In the genomic region with DNA sequence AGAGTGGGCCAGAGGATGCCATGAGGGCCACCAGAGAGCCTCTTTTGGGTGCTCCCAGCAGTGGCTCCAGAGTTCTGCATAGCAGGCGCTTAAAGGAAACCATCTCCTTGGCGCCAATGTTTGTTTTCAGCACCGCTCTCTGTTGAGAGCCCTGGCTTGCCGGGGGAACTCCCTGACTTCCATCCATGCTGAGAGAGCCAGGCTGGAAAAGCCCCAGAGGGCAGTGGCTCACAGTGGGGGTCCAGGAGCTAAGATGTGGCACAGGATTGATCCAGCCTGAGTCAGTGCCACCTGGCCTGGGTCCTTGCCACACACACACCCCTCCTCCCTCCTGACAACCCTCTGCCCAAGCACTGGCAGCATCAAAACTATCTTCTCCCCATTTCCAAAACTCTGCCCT, we compare ENCODE assay signal across 11 cellular contexts. TPM values are rescaled to one million over a fixed set of nuclear protein-coding genes. Genes with fewer than 3 reads are reported as not detected.
DNase-seq lines count a peak whose midpoint lies in the region; ATAC-seq and TF ChIP-seq lines count a peak whose summit lies in the region.
"Had no signal": no experiment of that assay in that cellular context is flagged by ENCODE, and none has a peak within 500 bp of the region (broad histone marks: within the 10 kb centered on the region; RNA-seq: fewer than 3 reads in every experiment).

No MANE protein-coding gene starts in this region.

- TF ChIP-seq POLR2A in esophagus muscularis mucosa (IDR thresholded peaks at IDR 0.05; ENCODE audit: low read depth) = no peak

- H3K36me3 ChIP-seq in GM23338 (ENCODE audit: insufficient read depth) (no peaks in the 10 kb centered on the region), esophagus muscularis mucosa (peaks cover 12 to 75% (median 46%) of the 10 kb centered on the region in 4 donors), mucosa of descending colon (ENCODE audit: low read depth) (no peaks in the 10 kb centered on the region)

- H3K27me3 ChIP-seq in GM23338 (ENCODE audit: insufficient read depth) (no peaks in the 10 kb centered on the region), esophagus muscularis mucosa (no peaks in the 10 kb centered on the region)

- H4K20me1 ChIP-seq in GM23338 (replicated peaks; ENCODE audit: insufficient read depth) = no peaks in the 10 kb centered on the region

- no peaks in the 10 kb centered on the region for H3K79me2 ChIP-seq in GM23338 (replicated peaks; ENCODE audit: insufficient read depth)

- ATAC-seq in GM23338 (peak; percentile 5), GM18519 (IDR thresholded peaks at IDR 0.05; ENCODE audit: low FRiP score, unreplicated experiment) (no peak), mucosa of descending colon (no peak), HG03139 (IDR thresholded peaks at IDR 0.05; ENCODE audit: unreplicated experiment) (no peak), GM18907 (IDR thresholded peaks at IDR 0.05; ENCODE audit: unreplicated experiment) (no peak)
- ATAC-seq: activated T-helper 17 cell treated with anti-CD3 and anti-CD28 coated beads, Interleukin-2, amount 50 U/mL, for 72 hours had no signal

- H3K4me3 ChIP-seq in GM23338 = no peak overlapping the region
- peak overlapping the region in 2 of 4 donors; percentile 4 to 7 for H3K4me3 ChIP-seq in esophagus muscularis mucosa
- H3K4me3 ChIP-seq in mucosa of descending colon = no peak overlapping the region

- no peak overlapping the region; the same call in 2 of the 3 replicates for H3K4me3 Mint-ChIP-seq in GM23338
- H3K4me3 Mint-ChIP-seq: activated T-helper 17 cell treated with anti-CD3 and anti-CD28 coated beads, Interleukin-2, amount 50 U/mL, for 72 hours; T-helper 1 cell treated with Interleukin-12 subunit alpha and Interleukin-12 subunit beta and Interleukin-4 antibody, amounts not matched to agents 30 μg/mL and 1 μg/mL, for 36 hours had no signal

- no peak overlapping the region for H3K27ac Mint-ChIP-seq in GM23338
- H3K27ac Mint-ChIP-seq: activated T-helper 17 cell treated with anti-CD3 and anti-CD28 coated beads, Interleukin-2, amount 50 U/mL, for 72 hours; T-helper 1 cell treated with Interleukin-12 subunit alpha and Interleukin-12 subunit beta and Interleukin-4 antibody, amounts not matched to agents 30 μg/mL and 1 μg/mL, for 36 hours had no signal

- no peaks in the 10 kb centered on the region for H3K9me3 Mint-ChIP-seq in GM23338
- H3K9me3 Mint-ChIP-seq: activated T-helper 17 cell treated with anti-CD3 and anti-CD28 coated beads, Interleukin-2, amount 50 U/mL, for 72 hours; T-helper 1 cell treated with Interleukin-12 subunit alpha and Interleukin-12 subunit beta and Interleukin-4 antibody, amounts not matched to agents 30 μg/mL and 1 μg/mL, for 36 hours had no signal

- no peak overlapping the region for H2AFZ ChIP-seq in GM23338

- H3K4me1 ChIP-seq in GM23338 (ENCODE audit: insufficient read depth) = peaks cover 37% of the 10 kb centered on the region
- peaks cover 22 to 100% (median 100%) of the 10 kb centered on the region in 4 donors for H3K4me1 ChIP-seq in esophagus muscularis mucosa
- no peaks in the 10 kb centered on the region for H3K4me1 ChIP-seq in mucosa of descending colon (ENCODE audit: low read depth)

- DNase-seq in GM23338 (ENCODE audit: low spot score) (peak; percentile 21), NCI-H2107 treated with DMSO at 0.1 percent for 48 hours (lab: John Stamatoyannopoulos, UW; ENCODE audit: unreplicated experiment) (peak; percentile 73), esophagus muscularis mucosa (ENCODE audit: extremely low spot score) (no peak), renal cortical epithelial cell (ENCODE audit: low read depth) (peak; percentile 45), mucosa of descending colon (no peak)
- DNase-seq: NCI-H1436 treated with DMSO at 0.1 percent for 48 hours had no signal

- no peak overlapping the region for H3K27ac ChIP-seq in GM23338 (ENCODE audit: low read depth)
- peak overlapping the region; percentile 80 to 97 (median 94) for H3K27ac ChIP-seq in esophagus muscularis mucosa (replicated peaks in 1 of 4)

- no peaks in the 10 kb centered on the region; the same call in 1 of the 2 replicates for H3F3A ChIP-seq in GM23338 (replicated peaks; ENCODE audit: low read depth)

- WGBS in esophagus muscularis mucosa = 17% methylated on average over 1 of the region's 4 CpGs

- H3K4me2 ChIP-seq in GM23338 = no peak overlapping the region

- TF ChIP-seq CTCF in GM23338 (conservative IDR thresholded peaks at IDR 0.05; ENCODE audit: low read depth in 2 of 2) (no peak), esophagus muscularis mucosa (IDR thresholded peaks at IDR 0.05) (no peak), mucosa of descending colon (IDR thresholded peaks at IDR 0.05) (no peak)

- H3K9me2 ChIP-seq in GM23338 (ENCODE audit: insufficient read depth) = no peaks in the 10 kb centered on the region

- H3K4me1 Mint-ChIP-seq in GM23338 = peaks cover 52% of the 10 kb centered on the region
- H3K4me1 Mint-ChIP-seq: activated T-helper 17 cell treated with anti-CD3 and anti-CD28 coated beads, Interleukin-2, amount 50 U/mL, for 72 hours had no signal

- no peak for TF ChIP-seq EP300 in esophagus muscularis mucosa (IDR thresholded peaks at IDR 0.05)

- intact Hi-C loops in esophagus muscularis mucosa (cut with DNase I) (no loop called here), mucosa of descending colon (cut with DNase I, micrococcal nuclease) (no loop called here)

- H3K27me3 Mint-ChIP-seq in GM23338 (ENCODE audit: insufficient read depth, low read depth, poor library complexity) = peaks cover 11% of the 10 kb centered on the region
- H3K27me3 Mint-ChIP-seq: activated T-helper 17 cell treated with anti-CD3 and anti-CD28 coated beads, Interleukin-2, amount 50 U/mL, for 72 hours had no signal

- H3K9me3 ChIP-seq in esophagus muscularis mucosa (no peaks in the 10 kb centered on the region), mucosa of descending colon (no peaks in the 10 kb centered on the region)

- H3K36me3 Mint-ChIP-seq in GM23338 (ENCODE audit: low read depth) = no peaks in the 10 kb centered on the region

TF ChIP-seq in GM23338, 12 proteins besides CTCF, POLR2A, EP300 and RAD21 (continues in another document):
- TF ChIP-seq EZH2phosphoT487 (IDR thresholded peaks at IDR 0.05; ENCODE audit: unreplicated experiment) (no peak), POLR2AphosphoS5 (IDR thresholded peaks at IDR 0.05; ENCODE audit: low read depth) (no peak), JUNB (IDR thresholded peaks at IDR 0.05; ENCODE audit: unreplicated experiment) (no peak), STAT1 (IDR thresholded peaks at IDR 0.05; ENCODE audit: unreplicated experiment) (no peak)
- TF ChIP-seq, protein P1, sequence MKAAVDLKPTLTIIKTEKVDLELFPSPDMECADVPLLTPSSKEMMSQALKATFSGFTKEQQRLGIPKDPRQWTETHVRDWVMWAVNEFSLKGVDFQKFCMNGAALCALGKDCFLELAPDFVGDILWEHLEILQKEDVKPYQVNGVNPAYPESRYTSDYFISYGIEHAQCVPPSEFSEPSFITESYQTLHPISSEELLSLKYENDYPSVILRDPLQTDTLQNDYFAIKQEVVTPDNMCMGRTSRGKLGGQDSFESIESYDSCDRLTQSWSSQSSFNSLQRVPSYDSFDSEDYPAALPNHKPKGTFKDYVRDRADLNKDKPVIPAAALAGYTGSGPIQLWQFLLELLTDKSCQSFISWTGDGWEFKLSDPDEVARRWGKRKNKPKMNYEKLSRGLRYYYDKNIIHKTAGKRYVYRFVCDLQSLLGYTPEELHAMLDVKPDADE (IDR thresholded peaks at IDR 0.05) = no peak

RNA-seq across cellular contexts. Expression of a gene that starts 50.4 kb away (rescaled TPM):
- 29.9 and 31.5 TPM in 2 replicates for total RNA-seq in GM23338 (2014; rRNA removed; shearing (Covaris generic))
- 12.5 and 13.4 TPM in 2 replicates for polyA plus RNA-seq in GM23338 (2016; fragmentation: Nextera tagmentation; extraction: Ambion mirVana)
- total RNA-seq in esophagus muscularis mucosa (10 to 100 TPM; 20.5 to 30.3 (median 25.3) TPM), renal cortical epithelial cell (30.7 and 70.6 TPM in 2 replicates), mucosa of descending colon (10 to 100 TPM; 40.9 to 65.0 (median 52.7) TPM)

Comparison
In these comparisons a context has a peak if more than half of its experiments do, and no peak if none do; other contexts are left out.
1. DNase-seq: peak in GM23338 (single experiment), NCI-H2107 treated with DMSO at 0.1 percent for 48 hours (single experiment) and renal cortical epithelial cell (single experiment); none in esophagus muscularis mucosa (single experiment) and mucosa of descending colon (0 of 3).